In the genomic region with DNA sequence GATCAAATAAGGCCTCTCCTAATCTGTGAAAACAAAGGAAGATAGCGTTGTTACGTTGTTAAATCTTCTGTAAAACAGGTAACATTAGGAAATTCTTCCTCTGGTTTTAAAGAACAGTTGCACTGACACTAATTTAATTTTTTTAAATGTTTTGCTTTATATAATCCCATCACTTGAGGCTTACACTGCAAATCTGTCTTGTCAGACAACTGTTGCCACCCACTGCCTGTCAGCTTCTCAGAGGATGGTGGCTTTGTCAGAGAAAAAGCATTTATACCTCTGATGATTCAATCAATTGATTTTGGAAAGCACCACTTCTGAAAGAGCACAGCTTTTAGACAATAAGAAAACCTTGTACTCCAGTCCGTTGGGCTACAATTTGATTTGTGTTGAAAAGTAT, we compare ENCODE assay signal across 22 cellular contexts.
"Had no signal": no experiment of that assay in that cellular context is flagged by ENCODE, and none has a peak within 500 bp of the region (broad histone marks: within the 10 kb centered on the region; RNA-seq: fewer than 3 reads in every experiment).

No MANE protein-coding gene starts in this region.

- H3K9me3 ChIP-seq: colonic mucosa, pancreas, right lobe of liver, thoracic aorta had no signal

- H3K4me3 ChIP-seq: colonic mucosa, hepatocyte, lung, pancreas, right lobe of liver, thoracic aorta had no signal

- H3K4me1 Mint-ChIP-seq: naive B cell; nephron; stimulated activated memory B cell treated with anti-CD40 and anti-IgM and Interleukin-4, amounts not matched to agents 10 μg/mL and 1 μg/mL and 100 μg/mL, for 72 hours had no signal

- H3K27ac ChIP-seq: colonic mucosa, foreskin keratinocyte, hepatocyte, pancreas, right lobe of liver, thoracic aorta had no signal

- H3K27me3 ChIP-seq: colonic mucosa, foreskin keratinocyte, hepatocyte, pancreas, right lobe of liver had no signal

- H3K9me3 Mint-ChIP-seq: endodermal cell had no signal

- H3K79me2 ChIP-seq: hepatocyte had no signal

- H3K36me3 Mint-ChIP-seq: naive B cell; stimulated activated memory B cell treated with anti-CD40 and anti-IgM and Interleukin-4, amounts not matched to agents 10 μg/mL and 1 μg/mL and 100 μg/mL, for 72 hours had no signal

- DNase-seq: colonic mucosa; dermis blood vessel endothelial cell; endodermal cell; erythroblast; foreskin keratinocyte; left colon; left ventricle myocardium superior; mesenchymal stem cell; midbrain; naive B cell; occipital lobe; pancreas; right lobe of liver; stimulated activated CD4-positive, alpha-beta T cell treated with anti-CD3 and anti-CD28 coated beads, Interleukin-4, amount 100 ng/mL, for 24 hours; trophoblast cell had no signal

- H3K27ac Mint-ChIP-seq: endodermal cell; naive B cell; nephron; progenitor cell of endocrine pancreas; stimulated activated memory B cell treated with anti-CD40 and anti-IgM and Interleukin-4, amounts not matched to agents 10 μg/mL and 1 μg/mL and 100 μg/mL, for 72 hours; stimulated activated naive CD8-positive, alpha-beta T cell treated with anti-CD3 and anti-CD28 coated beads, Interleukin-15, Interleukin-2, amounts not matched to agents 100 ng/mL and 50 ng/mL, for 24 hours had no signal

- H3K4me1 ChIP-seq: colonic mucosa, foreskin keratinocyte, pancreas, right lobe of liver had no signal

- H2AFZ ChIP-seq: hepatocyte had no signal

- ATAC-seq: foreskin keratinocyte; left colon; left ventricle myocardium superior; pancreas; right lobe of liver; stimulated activated memory B cell treated with anti-CD40 and anti-IgM and Interleukin-4, amounts not matched to agents 10 μg/mL and 1 μg/mL and 100 μg/mL, for 72 hours had no signal

- H3K4me2 ChIP-seq: hepatocyte had no signal

- H3K4me3 Mint-ChIP-seq: endodermal cell; naive B cell; nephron; stimulated activated memory B cell treated with anti-CD40 and anti-IgM and Interleukin-4, amounts not matched to agents 10 μg/mL and 1 μg/mL and 100 μg/mL, for 72 hours; stimulated activated naive CD8-positive, alpha-beta T cell treated with anti-CD3 and anti-CD28 coated beads, Interleukin-15, Interleukin-2, amounts not matched to agents 100 ng/mL and 50 ng/mL, for 24 hours had no signal

- H3K36me3 ChIP-seq: colonic mucosa, pancreas, right lobe of liver, thoracic aorta had no signal

- H3K27me3 Mint-ChIP-seq: naive B cell; progenitor cell of endocrine pancreas; stimulated activated memory B cell treated with anti-CD40 and anti-IgM and Interleukin-4, amounts not matched to agents 10 μg/mL and 1 μg/mL and 100 μg/mL, for 72 hours; stimulated activated naive CD8-positive, alpha-beta T cell treated with anti-CD3 and anti-CD28 coated beads, Interleukin-15, Interleukin-2, amounts not matched to agents 100 ng/mL and 50 ng/mL, for 24 hours had no signal
